ENCODE assay signal across 8 cellular contexts in the genomic region with DNA sequence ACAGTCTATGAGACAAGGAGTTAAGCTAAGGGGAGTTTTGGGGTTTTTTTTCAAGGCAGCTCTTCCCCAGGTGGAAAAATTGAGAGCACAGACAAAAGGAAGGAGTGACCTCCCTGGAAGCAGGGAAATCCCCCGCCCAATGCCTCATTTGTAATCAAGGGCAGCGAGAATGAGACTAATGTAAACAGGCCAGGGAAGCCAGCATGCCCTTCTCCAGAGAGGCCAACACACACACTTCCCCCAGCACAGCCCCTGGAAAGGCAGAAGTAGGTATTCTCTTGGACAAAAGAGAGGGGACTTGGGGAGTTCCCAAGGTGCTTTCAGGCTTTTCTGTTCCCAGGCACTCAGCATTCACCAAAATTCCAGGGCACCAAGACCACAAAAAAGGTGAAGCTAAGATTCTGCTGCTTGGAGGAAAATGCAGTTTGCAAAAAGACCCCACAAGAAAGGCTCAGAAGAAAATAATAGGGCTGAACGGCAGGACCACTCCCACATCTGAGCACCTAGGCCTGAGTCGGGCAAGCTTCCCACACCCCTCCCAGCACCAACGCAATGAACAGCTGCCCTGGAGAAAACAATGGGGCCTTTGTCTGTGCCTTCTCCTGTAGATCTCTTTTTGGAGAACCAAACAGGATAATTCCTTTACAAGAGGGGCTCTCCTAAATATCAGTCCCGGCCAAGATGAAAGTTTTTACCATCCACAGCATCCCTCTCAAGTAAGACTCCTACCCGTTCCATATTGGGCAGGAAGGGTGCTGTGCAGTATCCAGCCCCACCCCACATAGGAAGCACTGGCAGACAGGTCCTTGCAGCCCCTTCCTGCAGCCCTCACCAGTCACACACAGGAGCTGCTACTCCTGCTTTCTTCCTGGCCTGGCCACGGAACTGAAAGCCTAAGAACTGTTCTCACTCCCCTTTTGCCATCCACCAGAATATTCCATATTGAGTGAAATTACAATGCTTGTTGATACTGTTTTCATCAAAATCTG.
A peak's percentile ranks its signal among the peaks of the same experiment; 100 is the strongest.
DNase-seq lines count a peak whose midpoint lies in the region; ATAC-seq, FAIRE-seq and TF ChIP-seq lines count a peak whose summit lies in the region.

No MANE protein-coding gene starts in this region.

- ATAC-seq in A549: peak; percentile 34 to 44; a peak in 4 of 6 replicates
- no peak for ATAC-seq in GM19455 (IDR thresholded peaks at IDR 0.05; ENCODE audit: unreplicated experiment)
- ATAC-seq in GM18505 (IDR thresholded peaks at IDR 0.05; ENCODE audit: unreplicated experiment): no peak

- H3K9ac ChIP-seq in HUES6 (ENCODE audit: low read length): peak overlapping the region; percentile 3
- H3K9ac ChIP-seq in endodermal cell (ENCODE audit: extremely low read depth, low read length, poor library complexity, severe bottlenecking): no peak overlapping the region

- peaks cover 37% of the 10 kb centered on the region for H3K4me1 Mint-ChIP-seq in endodermal cell

- H3K4me3 ChIP-seq in A549 (no peak overlapping the region), HUES6 (ENCODE audit: low read depth, low read length) (peak overlapping the region; percentile 1; the same call in 1 of the 2 replicates), endodermal cell (ENCODE audit: low read length) (peak overlapping the region; percentile 13)

- H3K36me3 ChIP-seq in HUES6 (ENCODE audit: control insufficient read depth, insufficient read depth, low read length) (no peaks in the 10 kb centered on the region), endodermal cell (ENCODE audit: control insufficient read depth, insufficient read depth, low read length) (peaks cover 13% of the 10 kb centered on the region)

- WGBS in A549 (ENCODE audit: missing lambda C conversion rate): 68% methylated on average over 8 of the region's 8 CpGs
- WGBS in endodermal cell (ENCODE audit: insufficient coverage in 1 of 2, insufficient read length in 1 of 2), 2 experiments: 40 to 45% methylated on average over 3 to 8 of the region's 8 CpGs

- H3K27ac ChIP-seq in A549: no peak overlapping the region
- peak overlapping the region; percentile 62; the same call in 1 of the 2 replicates for H3K27ac ChIP-seq in HUES6 (ENCODE audit: low read depth, low read length)
- peak overlapping the region; percentile 64 for H3K27ac ChIP-seq in endodermal cell (ENCODE audit: low read depth, low read length)

- DNase-seq in A549 (ENCODE audit: low read depth in 1 of 2, low spot score in 1 of 2): no peak
- DNase-seq in endodermal cell: peak; percentile 77
- DNase-seq in myocyte (ENCODE audit: low read depth): peak; percentile 75
- no peak for DNase-seq in effector CD8-positive, alpha-beta T cell (lab: John Stamatoyannopoulos, UW)
- no peak for DNase-seq in AG08396 (ENCODE audit: low spot score)

- POLR2A ChIA-PET in A549 (lab: Yijun Ruan, JAX): no interaction called here

- FAIRE-seq in A549 (lab: Jason Lieb, UNC): no peak

- peaks cover 10% of the 10 kb centered on the region for H3K4me1 ChIP-seq in A549
- peaks cover 34% of the 10 kb centered on the region for H3K4me1 ChIP-seq in HUES6 (ENCODE audit: control insufficient read depth, insufficient read depth, low read length)
- H3K4me1 ChIP-seq in endodermal cell (ENCODE audit: control insufficient read depth, insufficient read depth, low read length): peaks cover 26% of the 10 kb centered on the region

- H3K27me3 Mint-ChIP-seq in endodermal cell (ENCODE audit: insufficient read depth): no peaks in the 10 kb centered on the region

- no peak overlapping the region for H3K4me2 ChIP-seq in A549

- peak overlapping the region; percentile 17 for H3K4me3 Mint-ChIP-seq in endodermal cell

- CTCF ChIA-PET in A549 (lab: Yijun Ruan, JAX): interaction anchor here (0.7 to 1.5 kb wide), 3 partner anchors 31 to 75 kb away, joined by 3 read pairs; no protein-coding TSS in a partner anchor

- TF ChIP-seq RAD21 in A549 (conservative IDR thresholded peaks at IDR 0.05 in 1 of 2, IDR thresholded peaks at IDR 0.05 in 1 of 2): no peak

- H3K9me3 Mint-ChIP-seq in endodermal cell: no peaks in the 10 kb centered on the region

- no peak for TF ChIP-seq CTCF in A549 (IDR thresholded peaks at IDR 0.05)
- TF ChIP-seq CTCF in endodermal cell (conservative IDR thresholded peaks at IDR 0.05): no peak

- TF ChIP-seq POLR2A in A549 (IDR thresholded peaks at IDR 0.05; ENCODE audit: low read length): no peak
- no peak for TF ChIP-seq POLR2A in GM18505 (IDR thresholded peaks at IDR 0.05; ENCODE audit: borderline replicate concordance, extremely low read depth, insufficient read depth, insufficient read length)

- TF ChIP-seq EP300 in A549 (IDR thresholded peaks at IDR 0.05): no peak

- H3K27ac Mint-ChIP-seq in endodermal cell: peak overlapping the region; percentile 88

- H3K36me3 Mint-ChIP-seq in endodermal cell (ENCODE audit: low read depth): peaks cover 6% of the 10 kb centered on the region

- H3K27me3 ChIP-seq in HUES6 (ENCODE audit: control insufficient read depth, insufficient read depth, low read length) (no peaks in the 10 kb centered on the region), endodermal cell (ENCODE audit: control insufficient read depth, insufficient read depth, low read length, poor library complexity, severe bottlenecking) (no peaks in the 10 kb centered on the region)

- H3K9me3 ChIP-seq in A549 (no peaks in the 10 kb centered on the region), HUES6 (ENCODE audit: control insufficient read depth, insufficient read depth, low read depth, low read length) (no peaks in the 10 kb centered on the region), endodermal cell (ENCODE audit: control insufficient read depth, low read length) (no peaks in the 10 kb centered on the region)

TF ChIP-seq in A549, 52 proteins besides CTCF, POLR2A, EP300 and RAD21:
- TF ChIP-seq HOXB13 (CRISPR knock-in tag; IDR thresholded peaks at IDR 0.05; ENCODE audit: low read depth) (no peak), RFX5 (IDR thresholded peaks at IDR 0.05) (no peak), SMC3 (IDR thresholded peaks at IDR 0.05) (no peak), BHLHE40 (IDR thresholded peaks at IDR 0.05; ENCODE audit: low read depth, low read length) (no peak), RCOR1 (IDR thresholded peaks at IDR 0.05; ENCODE audit: low read depth, low read length) (no peak), ZNF302 (CRISPR knock-in tag; IDR thresholded peaks at IDR 0.05) (no peak), CHD4 (IDR thresholded peaks at IDR 0.05; ENCODE audit: borderline replicate concordance) (no peak), HOXB5 (CRISPR knock-in tag; IDR thresholded peaks at IDR 0.05) (no peak), HEYL (CRISPR knock-in tag; IDR thresholded peaks at IDR 0.05) (no peak), HDAC2 (IDR thresholded peaks at IDR 0.05) (no peak), ZFP36 (IDR thresholded peaks at IDR 0.05; ENCODE audit: borderline replicate concordance, partially characterized antibody) (no peak), JUN (IDR thresholded peaks at IDR 0.05) (no peak)
TF ChIP-seq in A549: peak in this region for 0.

Comparison
In these comparisons a context has a peak if more than half of its experiments do, and no peak if none do; other contexts are left out.
1. ATAC-seq: peak in A549 (2 of 2); none in GM19455 (single experiment) and GM18505 (single experiment).
2. DNase-seq: peak in endodermal cell (single experiment) and myocyte (single experiment); none in A549 (0 of 2), effector CD8-positive, alpha-beta T cell (single experiment) and AG08396 (single experiment).
3. H3K27ac ChIP-seq: peak in HUES6 (single experiment) and endodermal cell (single experiment); none in A549 (0 of 2).